Comparison of ENCODE assay signal across 1 cellular context in genomic region chr10:110724937-110725336, GRCh38.
TF ChIP-seq lines count a peak whose summit lies in the region.

No MANE protein-coding gene starts in this region.

TF ChIP-seq in GM12878, 131 proteins besides CTCF, POLR2A, EP300 and RAD21 (continued from another document):
- no peak for TF ChIP-seq STAT1 (conservative IDR thresholded peaks at IDR 0.05)
- TF ChIP-seq SMC3 (IDR thresholded peaks at IDR 0.05; ENCODE audit: borderline replicate concordance, low read length), result no peak
